ENCODE assay signal across 10 cellular contexts in genomic region chr1:150610576-150610975, GRCh38. TPM values are rescaled to one million over a fixed set of nuclear protein-coding genes. Genes with fewer than 3 reads are reported as not detected.
DNase-seq lines count a peak whose midpoint lies in the region; ATAC-seq and TF ChIP-seq lines count a peak whose summit lies in the region.
"Had no signal": no experiment of that assay in that cellular context is flagged by ENCODE, and none has a peak within 500 bp of the region (broad histone marks: within the 10 kb centered on the region; RNA-seq: fewer than 3 reads in every experiment).

No MANE protein-coding gene starts in this region.

- peaks cover 12% of the 10 kb centered on the region for H3K36me3 Mint-ChIP-seq in T-helper 1 cell treated with Interleukin-12 subunit alpha and Interleukin-12 subunit beta and Interleukin-4 antibody, amounts not matched to agents 30 μg/mL and 1 μg/mL, for 36 hours (ENCODE audit: low read depth)

- no peak for TF ChIP-seq RAD21 in liver (IDR thresholded peaks at IDR 0.05)

- ATAC-seq in GM18868 (IDR thresholded peaks at IDR 0.05; ENCODE audit: unreplicated experiment) (no peak), HG03108 (IDR thresholded peaks at IDR 0.05; ENCODE audit: unreplicated experiment) (no peak)

- no peaks in the 10 kb centered on the region for H3K9me3 ChIP-seq in adrenal gland (replicated peaks in 1 of 3)
- no peaks in the 10 kb centered on the region for H3K9me3 ChIP-seq in liver (ENCODE audit: control insufficient read depth in 4 of 4, low read length in 3 of 4)
- H3K9me3 ChIP-seq in suprapubic skin = no peaks in the 10 kb centered on the region

- intact Hi-C loops in adrenal gland (cut with DNase I) = no loop called here

- peak overlapping the region in 1 of 2 donors; percentile 77 for H3K9ac ChIP-seq in liver (ENCODE audit: low read depth in 1 of 2, low read length in 2 of 2)

- H3K4me1 ChIP-seq in adrenal gland (replicated peaks in 1 of 2) = peaks cover 25 to 44% of the 10 kb centered on the region in 2 donors
- H3K4me1 ChIP-seq in liver (ENCODE audit: control insufficient read depth in 4 of 4, insufficient read depth in 4 of 4, low read length in 3 of 4) = peaks cover 4 to 34% (median 20%) of the 10 kb centered on the region in 4 donors
- H3K4me1 ChIP-seq in suprapubic skin = peaks cover 62% of the 10 kb centered on the region

- DNase-seq in T-helper 1 cell (no peak), adrenal gland (no peak), suprapubic skin (ENCODE audit: low spot score in 2 of 2) (no peak), NCI-H2081 treated with DMSO at 0.1 percent for 48 hours (lab: John Stamatoyannopoulos, UW) (no peak)
- DNase-seq: NCI-H510A treated with DMSO at 0.1 percent for 48 hours had no signal

- no peaks in the 10 kb centered on the region for H3K27me3 Mint-ChIP-seq in T-helper 1 cell treated with Interleukin-12 subunit alpha and Interleukin-12 subunit beta and Interleukin-4 antibody, amounts not matched to agents 30 μg/mL and 1 μg/mL, for 36 hours (ENCODE audit: low read depth)

- H3K27ac ChIP-seq in adrenal gland (peak overlapping the region in 3 of 5 donors; percentile 24 to 89 (median 81)), liver (ENCODE audit: low read depth in 1 of 2, low read length in 2 of 2) (peak overlapping the region; percentile 97 to 98), suprapubic skin (peak overlapping the region; percentile 88)
- H3K27ac ChIP-seq: 22Rv1 had no signal

- no peak overlapping the region for H3K4me3 Mint-ChIP-seq in T-helper 1 cell treated with Interleukin-12 subunit alpha and Interleukin-12 subunit beta and Interleukin-4 antibody, amounts not matched to agents 30 μg/mL and 1 μg/mL, for 36 hours

- H3K27me3 ChIP-seq in adrenal gland (no peaks in the 10 kb centered on the region), liver (ENCODE audit: control insufficient read depth in 4 of 4, insufficient read depth in 4 of 4, low read length in 3 of 4) (no peaks in the 10 kb centered on the region), suprapubic skin (no peaks in the 10 kb centered on the region)

- TF ChIP-seq POLR2A in adrenal gland (IDR thresholded peaks at IDR 0.05) (no peak), suprapubic skin (IDR thresholded peaks at IDR 0.05) (no peak)

- TF ChIP-seq CTCF in adrenal gland (IDR thresholded peaks at IDR 0.05) (no peak), liver (IDR thresholded peaks at IDR 0.05; ENCODE audit: low read depth, low read length, missing input control) (no peak), suprapubic skin (IDR thresholded peaks at IDR 0.05) (no peak)

- H3K9me3 Mint-ChIP-seq in T-helper 1 cell treated with Interleukin-12 subunit alpha and Interleukin-12 subunit beta and Interleukin-4 antibody, amounts not matched to agents 30 μg/mL and 1 μg/mL, for 36 hours = no peaks in the 10 kb centered on the region

- H3K4me3 ChIP-seq in adrenal gland (no peak overlapping the region), liver (ENCODE audit: low read depth in 1 of 3, low read length in 3 of 3) (no peak overlapping the region), suprapubic skin (no peak overlapping the region)

- H3K27ac Mint-ChIP-seq in T-helper 1 cell treated with Interleukin-12 subunit alpha and Interleukin-12 subunit beta and Interleukin-4 antibody, amounts not matched to agents 30 μg/mL and 1 μg/mL, for 36 hours = peak overlapping the region; percentile 98

- 90 to 100% (median 94%) methylated on average over 4 of the region's 4 CpGs for WGBS in adrenal gland, 4 donors
- 98% methylated on average over 4 of the region's 4 CpGs for WGBS in liver
- WGBS in suprapubic skin = 97% methylated on average over 4 of the region's 4 CpGs

- H3K4me1 Mint-ChIP-seq in T-helper 1 cell treated with Interleukin-12 subunit alpha and Interleukin-12 subunit beta and Interleukin-4 antibody, amounts not matched to agents 30 μg/mL and 1 μg/mL, for 36 hours (ENCODE audit: low read depth) = peaks cover 40% of the 10 kb centered on the region

- no peaks in the 10 kb centered on the region for H3K36me3 ChIP-seq in adrenal gland (replicated peaks in 1 of 2)
- H3K36me3 ChIP-seq in liver (ENCODE audit: control insufficient read depth in 4 of 4, insufficient read depth in 3 of 4, low read depth in 1 of 4, low read length in 3 of 4) = no peaks in the 10 kb centered on the region
- H3K36me3 ChIP-seq in suprapubic skin = peaks cover 8% of the 10 kb centered on the region

- TF ChIP-seq EP300 in suprapubic skin (IDR thresholded peaks at IDR 0.05) = no peak

TF ChIP-seq in liver, 16 proteins besides CTCF, POLR2A, EP300 and RAD21:
- TF ChIP-seq, protein P1, sequence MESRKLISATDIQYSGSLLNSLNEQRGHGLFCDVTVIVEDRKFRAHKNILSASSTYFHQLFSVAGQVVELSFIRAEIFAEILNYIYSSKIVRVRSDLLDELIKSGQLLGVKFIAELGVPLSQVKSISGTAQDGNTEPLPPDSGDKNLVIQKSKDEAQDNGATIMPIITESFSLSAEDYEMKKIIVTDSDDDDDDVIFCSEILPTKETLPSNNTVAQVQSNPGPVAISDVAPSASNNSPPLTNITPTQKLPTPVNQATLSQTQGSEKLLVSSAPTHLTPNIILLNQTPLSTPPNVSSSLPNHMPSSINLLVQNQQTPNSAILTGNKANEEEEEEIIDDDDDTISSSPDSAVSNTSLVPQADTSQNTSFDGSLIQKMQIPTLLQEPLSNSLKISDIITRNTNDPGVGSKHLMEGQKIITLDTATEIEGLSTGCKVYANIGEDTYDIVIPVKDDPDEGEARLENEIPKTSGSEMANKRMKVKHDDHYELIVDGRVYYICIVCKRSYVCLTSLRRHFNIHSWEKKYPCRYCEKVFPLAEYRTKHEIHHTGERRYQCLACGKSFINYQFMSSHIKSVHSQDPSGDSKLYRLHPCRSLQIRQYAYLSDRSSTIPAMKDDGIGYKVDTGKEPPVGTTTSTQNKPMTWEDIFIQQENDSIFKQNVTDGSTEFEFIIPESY (IDR thresholded peaks at IDR 0.05) = no peak
- TF ChIP-seq NR2F2 (IDR thresholded peaks at IDR 0.05) (no peak), FOXA2 (IDR thresholded peaks at IDR 0.05) (no peak), TAF1 (conservative IDR thresholded peaks at IDR 0.05) (no peak), GABPA (IDR thresholded peaks at IDR 0.05 in 1 of 2, conservative IDR thresholded peaks at IDR 0.05 in 1 of 2) (no peak), YY1 (IDR thresholded peaks at IDR 0.05) (no peak), SP1 (IDR thresholded peaks at IDR 0.05) (no peak), HNF4A (conservative IDR thresholded peaks at IDR 0.05) (no peak), JUND (IDR thresholded peaks at IDR 0.05) (no peak), RXRA (IDR thresholded peaks at IDR 0.05) (no peak), HNF4G (IDR thresholded peaks at IDR 0.05) (no peak)
- TF ChIP-seq, protein P2, sequence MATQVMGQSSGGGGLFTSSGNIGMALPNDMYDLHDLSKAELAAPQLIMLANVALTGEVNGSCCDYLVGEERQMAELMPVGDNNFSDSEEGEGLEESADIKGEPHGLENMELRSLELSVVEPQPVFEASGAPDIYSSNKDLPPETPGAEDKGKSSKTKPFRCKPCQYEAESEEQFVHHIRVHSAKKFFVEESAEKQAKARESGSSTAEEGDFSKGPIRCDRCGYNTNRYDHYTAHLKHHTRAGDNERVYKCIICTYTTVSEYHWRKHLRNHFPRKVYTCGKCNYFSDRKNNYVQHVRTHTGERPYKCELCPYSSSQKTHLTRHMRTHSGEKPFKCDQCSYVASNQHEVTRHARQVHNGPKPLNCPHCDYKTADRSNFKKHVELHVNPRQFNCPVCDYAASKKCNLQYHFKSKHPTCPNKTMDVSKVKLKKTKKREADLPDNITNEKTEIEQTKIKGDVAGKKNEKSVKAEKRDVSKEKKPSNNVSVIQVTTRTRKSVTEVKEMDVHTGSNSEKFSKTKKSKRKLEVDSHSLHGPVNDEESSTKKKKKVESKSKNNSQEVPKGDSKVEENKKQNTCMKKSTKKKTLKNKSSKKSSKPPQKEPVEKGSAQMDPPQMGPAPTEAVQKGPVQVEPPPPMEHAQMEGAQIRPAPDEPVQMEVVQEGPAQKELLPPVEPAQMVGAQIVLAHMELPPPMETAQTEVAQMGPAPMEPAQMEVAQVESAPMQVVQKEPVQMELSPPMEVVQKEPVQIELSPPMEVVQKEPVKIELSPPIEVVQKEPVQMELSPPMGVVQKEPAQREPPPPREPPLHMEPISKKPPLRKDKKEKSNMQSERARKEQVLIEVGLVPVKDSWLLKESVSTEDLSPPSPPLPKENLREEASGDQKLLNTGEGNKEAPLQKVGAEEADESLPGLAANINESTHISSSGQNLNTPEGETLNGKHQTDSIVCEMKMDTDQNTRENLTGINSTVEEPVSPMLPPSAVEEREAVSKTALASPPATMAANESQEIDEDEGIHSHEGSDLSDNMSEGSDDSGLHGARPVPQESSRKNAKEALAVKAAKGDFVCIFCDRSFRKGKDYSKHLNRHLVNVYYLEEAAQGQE (IDR thresholded peaks at IDR 0.05) = no peak
TF ChIP-seq in liver: peak in this region for 0.

RNA-seq across cellular contexts. Expression of gene ENSA, which starts 18.8 kb away (rescaled TPM):
- total RNA-seq in adrenal gland (100 to 1,000 TPM in 5 of 8 donors, 10 to 100 TPM in 3; 91.8 to 167 (median 118) TPM), liver (10 to 100 TPM; 53.2 to 57.3 TPM), suprapubic skin (100 to 1,000 TPM; 266 to 384 (median 291) TPM)
- polyA plus RNA-seq in adrenal gland (100 to 1,000 TPM in 2 of 3 donors, 10 to 100 TPM in 1; 100.0 to 215 (median 110) TPM), liver (10 to 100 TPM; 19.0 to 59.8 TPM)

RNA-seq across cellular contexts. Expression of gene MCL1, which starts 31.2 kb away (rescaled TPM):
- total RNA-seq in adrenal gland = 100 to 1,000 TPM; 146 to 299 (median 207) TPM
- 100 to 1,000 TPM in 1 of 3 donors, 10 to 100 TPM in 2; 57.4 to 187 (median 90.5) TPM for polyA plus RNA-seq in adrenal gland
- total RNA-seq in liver = 100 to 1,000 TPM in 1 of 2 donors, 10 to 100 TPM in 1; 94.6 to 181 TPM
- 10 to 100 TPM; 23.4 to 65.4 TPM for polyA plus RNA-seq in liver
- 100 to 1,000 TPM; 211 to 307 (median 270) TPM for total RNA-seq in suprapubic skin
